20 cellular contexts compared by ENCODE assay signal in genomic region chr1:94342416-94342815, GRCh38.
"Had no signal": no experiment of that assay in that cellular context is flagged by ENCODE, and none has a peak within 500 bp of the region (broad histone marks: within the 10 kb centered on the region; RNA-seq: fewer than 3 reads in every experiment).

No MANE protein-coding gene starts in this region.

- H3K27ac Mint-ChIP-seq: dendritic cell treated with granulocyte-macrophage colony-stimulating factor and Interleukin-4, amounts not matched to agents 40 ng/mL and 50 ng/mL, for 4 days; effector memory CD8-positive, alpha-beta T cell; mesothelial cell of epicardium; natural killer cell treated with Interleukin-12 subunit alpha and Interleukin-12 subunit beta and Interleukin-15 and Interleukin-18, amount 100 ng/mL, for 72 hours; progenitor cell of endocrine pancreas; stimulated activated naive B cell treated with anti-CD40 and anti-IgM and Interleukin-4, amounts not matched to agents 10 μg/mL and 1 μg/mL and 100 μg/mL, for 72 hours had no signal

- H3K4me3 Mint-ChIP-seq: dendritic cell treated with granulocyte-macrophage colony-stimulating factor and Interleukin-4, amounts not matched to agents 40 ng/mL and 50 ng/mL, for 4 days; effector memory CD8-positive, alpha-beta T cell; mesothelial cell of epicardium; natural killer cell treated with Interleukin-12 subunit alpha and Interleukin-12 subunit beta and Interleukin-15 and Interleukin-18, amount 100 ng/mL, for 72 hours; stimulated activated naive B cell treated with anti-CD40 and anti-IgM and Interleukin-4, amounts not matched to agents 10 μg/mL and 1 μg/mL and 100 μg/mL, for 72 hours had no signal

- H3K27me3 Mint-ChIP-seq: dendritic cell treated with granulocyte-macrophage colony-stimulating factor and Interleukin-4, amounts not matched to agents 40 ng/mL and 50 ng/mL, for 4 days; progenitor cell of endocrine pancreas had no signal

- H3K4me3 ChIP-seq: esophagus squamous epithelium, gastroesophageal sphincter, pancreas, stomach, thoracic aorta, upper lobe of left lung, uterus had no signal

- DNase-seq: cerebellar nuclear complex; effector memory CD8-positive, alpha-beta T cell; esophagus squamous epithelium; foreskin fibroblast; occipital lobe; pancreas; right cardiac atrium; stimulated activated CD4-positive, alpha-beta T cell treated with anti-CD3 and anti-CD28 coated beads, Interleukin-4, amount 100 ng/mL, for 1 hour; stimulated activated naive B cell treated with anti-CD40 and anti-IgM and Interleukin-4, amounts not matched to agents 10 μg/mL and 1 μg/mL and 100 μg/mL, for 72 hours; stomach; substantia nigra; uterus had no signal

- H3K27me3 ChIP-seq: esophagus squamous epithelium, gastroesophageal sphincter, pancreas, stomach, upper lobe of left lung, uterus had no signal

- H3K27ac ChIP-seq: epithelial cell of prostate, esophagus squamous epithelium, gastroesophageal sphincter, pancreas, stomach, thoracic aorta, upper lobe of left lung, uterus had no signal

- H3K4me1 ChIP-seq: esophagus squamous epithelium, gastroesophageal sphincter, pancreas, upper lobe of left lung, uterus had no signal

- H3K36me3 Mint-ChIP-seq: mesothelial cell of epicardium; natural killer cell treated with Interleukin-12 subunit alpha and Interleukin-12 subunit beta and Interleukin-15 and Interleukin-18, amount 100 ng/mL, for 72 hours; stimulated activated naive B cell treated with anti-CD40 and anti-IgM and Interleukin-4, amounts not matched to agents 10 μg/mL and 1 μg/mL and 100 μg/mL, for 72 hours had no signal

- ATAC-seq: effector memory CD8-positive, alpha-beta T cell; gastroesophageal sphincter; natural killer cell treated with Interleukin-12 subunit alpha and Interleukin-12 subunit beta and Interleukin-15 and Interleukin-18, amount 100 ng/mL, for 72 hours; pancreas; right cardiac atrium; stimulated activated naive B cell treated with anti-CD40 and anti-IgM and Interleukin-4, amounts not matched to agents 10 μg/mL and 1 μg/mL and 100 μg/mL, for 72 hours had no signal

- H3K9me3 Mint-ChIP-seq: dendritic cell treated with granulocyte-macrophage colony-stimulating factor and Interleukin-4, amounts not matched to agents 40 ng/mL and 50 ng/mL, for 4 days; effector memory CD8-positive, alpha-beta T cell; mesothelial cell of epicardium; natural killer cell treated with Interleukin-12 subunit alpha and Interleukin-12 subunit beta and Interleukin-15 and Interleukin-18, amount 100 ng/mL, for 72 hours; stimulated activated naive B cell treated with anti-CD40 and anti-IgM and Interleukin-4, amounts not matched to agents 10 μg/mL and 1 μg/mL and 100 μg/mL, for 72 hours had no signal

- H3K36me3 ChIP-seq: esophagus squamous epithelium, gastroesophageal sphincter, pancreas, stomach, thoracic aorta, upper lobe of left lung, uterus had no signal

- H3K4me1 Mint-ChIP-seq: mesothelial cell of epicardium; stimulated activated naive B cell treated with anti-CD40 and anti-IgM and Interleukin-4, amounts not matched to agents 10 μg/mL and 1 μg/mL and 100 μg/mL, for 72 hours had no signal
